Comparison of ENCODE assay signal across 8 cellular contexts in the genomic region with DNA sequence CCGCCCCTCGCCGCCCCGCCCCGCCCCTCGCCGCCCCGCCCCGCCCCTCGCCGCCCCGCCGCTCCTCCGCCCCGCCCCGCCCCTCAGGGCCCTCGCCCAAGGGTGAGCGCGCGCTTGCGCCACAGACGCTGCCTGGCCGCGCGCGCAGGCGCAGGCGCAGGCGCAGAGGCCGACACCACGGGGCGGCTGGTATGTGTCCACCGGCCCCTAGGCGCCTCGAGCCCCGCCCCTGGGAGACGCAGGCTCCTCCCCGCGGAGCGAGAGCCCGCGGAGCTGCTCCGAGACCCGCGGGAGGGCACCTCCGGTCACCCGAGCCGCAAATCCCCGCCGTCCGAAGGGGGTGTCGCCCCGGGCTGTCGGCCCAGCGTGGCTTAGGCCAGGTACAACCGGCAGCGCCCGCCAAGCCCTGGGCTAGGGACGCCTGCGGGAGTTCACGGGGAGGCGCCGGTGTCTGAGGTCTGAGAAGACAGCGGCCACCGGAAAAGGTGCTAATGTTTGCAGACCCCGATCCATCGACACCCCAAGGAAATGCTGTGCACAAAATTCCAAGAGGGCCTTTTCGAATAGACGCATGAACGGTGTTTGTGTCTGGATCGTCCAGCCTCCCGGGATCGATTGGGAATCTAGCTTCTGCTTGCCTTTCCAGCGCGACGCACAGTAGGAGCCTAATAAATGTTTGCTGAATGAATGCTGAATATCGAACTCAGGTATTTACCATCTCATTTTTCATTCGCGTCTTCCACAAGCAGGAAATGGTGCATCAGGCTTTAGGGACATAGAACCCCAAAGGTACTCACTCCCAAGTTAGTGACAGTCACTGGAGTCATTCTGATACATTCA. TPM values are rescaled to one million over a fixed set of nuclear protein-coding genes. Genes with fewer than 3 reads are reported as not detected.
DNase-seq lines count a peak whose midpoint lies in the region; ATAC-seq and TF ChIP-seq lines count a peak whose summit lies in the region.

No MANE protein-coding gene starts in this region.

- peak overlapping the region; percentile 80; the same call in 1 of the 2 replicates for H3K27ac ChIP-seq in IMR-90 (ENCODE audit: insufficient read depth, low read length)
- peak overlapping the region; percentile 78 for H3K27ac ChIP-seq in Panc1 (ENCODE audit: low read length)
- peak overlapping the region; percentile 74 for H3K27ac ChIP-seq in naive thymus-derived CD4-positive, alpha-beta T cell (ENCODE audit: low read depth, low read length)

- BruUV-seq in IMR-90 (replicated peaks; lab: Mats Ljungman, UMichigan) = no TSS peak
- BruUV-seq in Panc1 (replicated peaks; lab: Mats Ljungman, UMichigan) = no TSS peak

- H4K8ac ChIP-seq in IMR-90 (ENCODE audit: low read depth in 2 of 2, low read length in 2 of 2) = peak overlapping the region; percentile 46 to 61; a peak in 2 of 4 replicates

- peaks cover 23 to 60% (median 46%) of the 10 kb centered on the region in 7 donors for H3K4me1 Mint-ChIP-seq in naive thymus-derived CD4-positive, alpha-beta T cell
- peaks cover 44% of the 10 kb centered on the region for H3K4me1 Mint-ChIP-seq in stimulated activated effector memory CD8-positive, alpha-beta T cell treated with anti-CD3 and anti-CD28 coated beads, Interleukin-12 subunit alpha, Interleukin-12 subunit beta, amount 100 ng/mL, for 72 hours

- peaks cover 0 to 4% (median 0%) of the 10 kb centered on the region in 11 donors for H3K9me3 Mint-ChIP-seq in naive thymus-derived CD4-positive, alpha-beta T cell
- H3K9me3 Mint-ChIP-seq in stimulated activated effector memory CD8-positive, alpha-beta T cell treated with anti-CD3 and anti-CD28 coated beads, Interleukin-12 subunit alpha, Interleukin-12 subunit beta, amount 100 ng/mL, for 72 hours = no peaks in the 10 kb centered on the region

- peak overlapping the region in 7 of 9 donors; percentile 48 to 83 (median 64) for H3K27ac Mint-ChIP-seq in naive thymus-derived CD4-positive, alpha-beta T cell
- H3K27ac Mint-ChIP-seq in stimulated activated effector memory CD8-positive, alpha-beta T cell treated with anti-CD3 and anti-CD28 coated beads, Interleukin-12 subunit alpha, Interleukin-12 subunit beta, amount 100 ng/mL, for 72 hours = peak overlapping the region; percentile 60

- H3K4me1 ChIP-seq in IMR-90 (ENCODE audit: control insufficient read depth, insufficient read depth, low read length) (0 out of 2 replicates have a peak, but pooled peaks cover 3% of the 10 kb centered on the region), Panc1 (ENCODE audit: control insufficient read depth, insufficient read depth, low read length) (peaks cover 17% of the 10 kb centered on the region)
- H3K4me1 ChIP-seq in naive thymus-derived CD4-positive, alpha-beta T cell (ENCODE audit: control insufficient read depth in 2 of 2, insufficient read depth in 2 of 2, low read length in 2 of 2) = peaks cover 19 to 21% of the 10 kb centered on the region in 2 donors

- H2BK5ac ChIP-seq in IMR-90 (ENCODE audit: low read depth, low read length, poor library complexity, severe bottlenecking) = no peak overlapping the region

- CTCF ChIA-PET in IMR-90 (lab: Yijun Ruan, JAX) = no interaction called here
- CTCF ChIA-PET in Panc1 (lab: Charles Lee) = no interaction called here
- CTCF ChIA-PET in naive thymus-derived CD4-positive, alpha-beta T cell (lab: Charles Lee) = interaction anchor here (0.7 to 2.3 kb wide), 2 partner anchors 11 to 67 kb away, joined by 3 to 15 read pairs; no protein-coding TSS in a partner anchor

- dilution Hi-C loops in IMR-90 (cut with HindIII; ENCODE audit: low sequenced_read_pairs, unreplicated experiment) = no loop called here

- no peaks in the 10 kb centered on the region for H3K27me3 Mint-ChIP-seq in naive thymus-derived CD4-positive, alpha-beta T cell

- H3K79me1 ChIP-seq in IMR-90 (ENCODE audit: low read depth in 1 of 2, low read length in 2 of 2) = peaks cover 6 to 22% of the 10 kb centered on the region in 2 experiments; a peak in 3 of 4 replicates

- H3K9ac ChIP-seq in IMR-90 (ENCODE audit: low read depth, low read length) = peak overlapping the region; percentile 70

- H2AK9ac ChIP-seq in IMR-90 (replicated peaks; ENCODE audit: low read depth, low read length, poor library complexity) = no peak overlapping the region

- no peak overlapping the region for H2BK20ac ChIP-seq in IMR-90 (ENCODE audit: low read depth, low read length)

- TF ChIP-seq CTCF in IMR-90 (conservative IDR thresholded peaks at IDR 0.05; ENCODE audit: low read depth, low read length) = no peak
- TF ChIP-seq CTCF in Panc1 (IDR thresholded peaks at IDR 0.05) = no peak

- 0 out of 2 replicates have a peak overlapping the region, but pooled peaks have one; percentile 31 for H3K14ac ChIP-seq in IMR-90 (replicated peaks; ENCODE audit: low read depth, low read length)

- DNase-seq in DMS 273 treated with DMSO at 0.1 percent for 48 hours (lab: John Stamatoyannopoulos, UW) = peak; percentile 41
- DNase-seq in IMR-90 = peak; percentile 81
- DNase-seq in Panc1 (ENCODE audit: low read depth, low spot score) = no peak
- DNase-seq in activated T-helper 1 cell treated with Interleukin-2 at 50 U/mL for 16 hours (ENCODE audit: low read depth) = peak; percentile 85
- peak; percentile 82 for DNase-seq in fibroblast of gingiva (ENCODE audit: low read depth)
- peak; percentile 77 to 91 (median 82) for DNase-seq in naive thymus-derived CD4-positive, alpha-beta T cell
- peak; percentile 75 to 89 for DNase-seq in stimulated activated effector memory CD8-positive, alpha-beta T cell treated with anti-CD3 and anti-CD28 coated beads, Interleukin-12 subunit alpha, Interleukin-12 subunit beta, amount 100 ng/mL, for 72 hours (ENCODE audit: low spot score in 2 of 2)

- peak overlapping the region; percentile 22; the same call in 1 of the 2 replicates for H3K4ac ChIP-seq in IMR-90 (ENCODE audit: low read depth, low read length)

- TF ChIP-seq RAD21 in IMR-90 (IDR thresholded peaks at IDR 0.05; ENCODE audit: low read length) = no peak

- H2BK120ac ChIP-seq in IMR-90 (ENCODE audit: low read depth, low read length) = no peak overlapping the region

- peaks cover 2% of the 10 kb centered on the region; the same call in 1 of the 2 replicates for H3K9me3 ChIP-seq in IMR-90 (ENCODE audit: control insufficient read depth, insufficient read depth, low read length)
- H3K9me3 ChIP-seq in Panc1 (ENCODE audit: control insufficient read depth, insufficient read depth, low read depth, low read length) = no peaks in the 10 kb centered on the region
- no peaks in the 10 kb centered on the region for H3K9me3 ChIP-seq in naive thymus-derived CD4-positive, alpha-beta T cell (ENCODE audit: control insufficient read depth in 2 of 3, low read length in 3 of 3)

- ATAC-seq in GM21529 (IDR thresholded peaks at IDR 0.05; ENCODE audit: unreplicated experiment) = peak; percentile 80
- ATAC-seq in IMR-90 (ENCODE audit: low read depth) = peak; percentile 90
- ATAC-seq in Panc1 = peak; percentile 96
- ATAC-seq in naive thymus-derived CD4-positive, alpha-beta T cell = peak; percentile 94
- ATAC-seq in stimulated activated effector memory CD8-positive, alpha-beta T cell treated with anti-CD3 and anti-CD28 coated beads, Interleukin-12 subunit alpha, Interleukin-12 subunit beta, amount 100 ng/mL, for 72 hours = peak; percentile 89

- in situ Hi-C loops in IMR-90 (cut with MboI; ENCODE audit: low sequenced_read_pairs) = no loop called here
- in situ Hi-C loops in Panc1 (cut with HindIII; ENCODE audit: low pct_unique_long_range_greater_than_20kb, low sequenced_read_pairs) = no loop called here

- H3K4me2 ChIP-seq in IMR-90 (ENCODE audit: low read depth, low read length) = peak overlapping the region; percentile 98

- H3K4me3 Mint-ChIP-seq in naive thymus-derived CD4-positive, alpha-beta T cell = peak overlapping the region; percentile 79 to 93 (median 90)
- peak overlapping the region; percentile 81 for H3K4me3 Mint-ChIP-seq in stimulated activated effector memory CD8-positive, alpha-beta T cell treated with anti-CD3 and anti-CD28 coated beads, Interleukin-12 subunit alpha, Interleukin-12 subunit beta, amount 100 ng/mL, for 72 hours

- H3K56ac ChIP-seq in IMR-90 (ENCODE audit: extremely low read depth, insufficient read depth, low read length) = no peak overlapping the region; the same call in 1 of the 2 replicates

- H3K4me3 ChIP-seq in IMR-90 (ENCODE audit: insufficient read depth, low read depth, low read length) (peak overlapping the region; percentile 94), Panc1 (ENCODE audit: low read depth in 2 of 2, low read length in 2 of 2) (peak overlapping the region; percentile 83 to 89)
- H3K4me3 ChIP-seq in naive thymus-derived CD4-positive, alpha-beta T cell (ENCODE audit: low read length) = peak overlapping the region; percentile 69

- H3K18ac ChIP-seq in IMR-90 (ENCODE audit: low read depth, low read length) = no peak overlapping the region; the same call in 1 of the 2 replicates

- no peak for TF ChIP-seq POLR2A in IMR-90 (IDR thresholded peaks at IDR 0.05; ENCODE audit: low read depth, low read length)

- H3K23ac ChIP-seq in IMR-90 (ENCODE audit: low read depth, low read length) = no peak overlapping the region

- H2AFZ ChIP-seq in IMR-90 (replicated peaks; ENCODE audit: low read length, poor library complexity) = peak overlapping the region; percentile 93

- 25% methylated on average over 33 of the region's 79 CpGs; no CpG with 5 or more reads in 1 of the 2 experiments for WGBS in IMR-90 (ENCODE audit: extremely low coverage in 2 of 2, insufficient read length in 1 of 2), 2 experiments

- H3K9me1 ChIP-seq in IMR-90 (ENCODE audit: insufficient read depth, low read length) = no peaks in the 10 kb centered on the region

- no peak overlapping the region for H2AK5ac ChIP-seq in IMR-90 (ENCODE audit: low read depth, low read length)

- H4K5ac ChIP-seq in IMR-90 (ENCODE audit: low read depth, low read length) = peak overlapping the region; percentile 46; the same call in 1 of the 2 replicates

- POLR2A ChIA-PET in IMR-90 (lab: Charles Lee; ENCODE audit: unreplicated experiment) (no interaction called here), Panc1 (lab: Charles Lee) (interaction anchor here (0.5 kb wide), 1 partner anchor 129 kb away, joined by 6 read pairs; no protein-coding TSS in a partner anchor)
- POLR2A ChIA-PET in naive thymus-derived CD4-positive, alpha-beta T cell (lab: Charles Lee) = interaction anchor here (0.7 to 2.5 kb wide), 7 partner anchors 10 to 658 kb away, joined by 3 to 10 read pairs (median 5); a partner anchor contains a TSS

- intact Hi-C loops in IMR-90 (cut with micrococcal nuclease) = loop anchor here (2.0 kb wide), 1 partner anchor 79 kb away; no protein-coding TSS in a partner anchor
- intact Hi-C loops in Panc1 (cut with micrococcal nuclease; ENCODE audit: unreplicated experiment) = no loop called here
- intact Hi-C loops in naive thymus-derived CD4-positive, alpha-beta T cell (cut with micrococcal nuclease) = loop anchor here (1.0 to 10.0 kb wide), 9 partner anchors 10 to 657 kb away; a partner anchor contains a TSS

- H2BK15ac ChIP-seq in IMR-90 (ENCODE audit: low read depth, low read length) = no peak overlapping the region

- peaks cover 2% of the 10 kb centered on the region for H3K36me3 ChIP-seq in IMR-90 (ENCODE audit: control insufficient read depth, insufficient read depth, low read length)
- H3K36me3 ChIP-seq in Panc1 (ENCODE audit: control insufficient read depth, insufficient read depth, low read length) = no peaks in the 10 kb centered on the region
- H3K36me3 ChIP-seq in naive thymus-derived CD4-positive, alpha-beta T cell (ENCODE audit: control insufficient read depth in 2 of 3, insufficient read depth in 3 of 3, low read length in 3 of 3) = peaks cover 0 to 10% (median 0%) of the 10 kb centered on the region in 3 experiments

- H4K91ac ChIP-seq in IMR-90 (ENCODE audit: insufficient read depth, low read depth, low read length) = no peak overlapping the region

- peaks cover 20% of the 10 kb centered on the region; the same call in 1 of the 2 replicates for H4K20me1 ChIP-seq in IMR-90 (ENCODE audit: insufficient read depth, low read length)

- no peaks in the 10 kb centered on the region; the same call in 1 of the 2 replicates for H3K27me3 ChIP-seq in IMR-90 (ENCODE audit: control insufficient read depth, insufficient read depth, low read length)
- no peaks in the 10 kb centered on the region for H3K27me3 ChIP-seq in Panc1 (ENCODE audit: control insufficient read depth, insufficient read depth, low read length)
- no peaks in the 10 kb centered on the region for H3K27me3 ChIP-seq in naive thymus-derived CD4-positive, alpha-beta T cell (ENCODE audit: control insufficient read depth in 2 of 2, insufficient read depth in 2 of 2, low read length in 2 of 2)

- H3K36me3 Mint-ChIP-seq in naive thymus-derived CD4-positive, alpha-beta T cell = peaks cover 0 to 8% (median 5%) of the 10 kb centered on the region in 5 donors
- peaks cover 22% of the 10 kb centered on the region for H3K36me3 Mint-ChIP-seq in stimulated activated effector memory CD8-positive, alpha-beta T cell treated with anti-CD3 and anti-CD28 coated beads, Interleukin-12 subunit alpha, Interleukin-12 subunit beta, amount 100 ng/mL, for 72 hours

RNA-seq across cellular contexts. Expression of a gene that starts 0.5 kb away (rescaled TPM):
- total RNA-seq in IMR-90 (2012; rRNA removed) (26.9 and 27.6 TPM in 2 replicates), Panc1 (2021; ENCODE audit: unreplicated experiment) (42.1 TPM)
- polyA plus RNA-seq in IMR-90 (2012; rRNA removed) = 35.2 and 39.1 TPM in 2 replicates
- 23.9 and 50.9 TPM in 2 replicates for polyA plus RNA-seq in IMR-90 (2012; cell fraction: cytosol; rRNA removed)
- polyA plus RNA-seq in IMR-90 (2012; cell fraction: nucleus; rRNA removed; ENCODE audit: low replicate concordance) = 15.4 and 26.3 TPM in 2 replicates
- polyA plus RNA-seq in Panc1 (2012; ENCODE audit: insufficient read length) = 49.4 TPM
- total RNA-seq in naive thymus-derived CD4-positive, alpha-beta T cell = 10 to 100 TPM; 13.7 to 27.6 (median 21.0) TPM
- 10 to 100 TPM; 33.9 to 42.0 TPM for polyA plus RNA-seq in naive thymus-derived CD4-positive, alpha-beta T cell

RNA-seq across cellular contexts. Expression of a gene that starts 47.6 kb away (rescaled TPM):
- under 0.01 TPM in 2 replicates for total RNA-seq in IMR-90 (2012; rRNA removed)
- polyA plus RNA-seq in IMR-90 (2012; rRNA removed) = 0.09 and 0.16 TPM in 2 replicates
- 0.05 and 0.20 TPM in 2 replicates for polyA plus RNA-seq in IMR-90 (2012; cell fraction: cytosol; rRNA removed)
- polyA plus RNA-seq in IMR-90 (2012; cell fraction: nucleus; rRNA removed; ENCODE audit: low replicate concordance) = 0.05 and 0.16 TPM in 2 replicates
- 7.1 TPM for total RNA-seq in Panc1 (2021; ENCODE audit: unreplicated experiment)
- polyA plus RNA-seq in Panc1 (2012; ENCODE audit: insufficient read length) = 9.8 TPM
- total RNA-seq in naive thymus-derived CD4-positive, alpha-beta T cell = not detected
- polyA plus RNA-seq in naive thymus-derived CD4-positive, alpha-beta T cell = not detected
